In the genomic region with DNA sequence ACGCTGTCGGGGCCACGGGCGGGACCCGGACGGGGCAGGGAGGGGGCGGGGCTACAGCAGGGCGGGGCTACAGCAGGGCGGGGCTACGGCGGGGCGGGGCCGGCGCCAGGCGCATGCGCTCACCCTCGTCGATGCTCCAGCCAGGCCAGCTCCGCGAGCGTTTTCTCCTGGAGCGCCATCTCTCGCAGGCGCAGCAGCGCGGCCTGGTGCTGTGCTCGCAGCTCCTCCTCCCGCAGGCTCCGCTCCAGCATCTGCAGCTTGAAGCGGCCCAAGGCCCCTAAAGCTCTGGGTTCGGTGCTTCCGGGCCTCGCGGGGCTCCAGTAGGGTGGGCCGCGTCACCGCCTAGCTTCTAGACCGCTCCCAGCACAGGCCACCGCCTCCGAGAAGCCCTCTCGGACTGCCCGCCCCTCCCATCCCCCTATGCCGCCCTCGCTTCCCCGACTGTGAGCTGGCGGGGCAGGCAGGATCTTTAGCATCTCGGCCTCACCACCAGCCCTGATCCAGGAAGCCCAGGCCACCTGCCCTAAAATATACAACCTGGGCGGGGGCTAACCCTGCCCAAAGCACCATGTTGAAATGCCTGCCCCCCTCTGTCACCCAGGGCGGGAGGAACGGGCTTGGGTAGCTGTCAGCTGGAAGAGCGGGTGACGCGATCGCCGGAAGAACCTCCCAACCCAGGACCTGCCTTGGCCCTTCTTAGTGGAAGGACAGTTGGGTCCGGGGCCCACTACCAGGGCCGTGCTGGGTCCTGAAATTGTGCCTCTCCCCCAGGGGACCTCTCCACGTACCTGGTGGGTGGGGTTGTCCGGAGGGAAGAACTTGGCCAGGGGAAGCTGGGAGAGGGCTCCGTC, we compare ENCODE assay signal across 1 cellular context.
TF ChIP-seq lines count a peak whose summit lies in the region.

No MANE protein-coding gene starts in this region.

TF ChIP-seq in SK-N-SH, 30 proteins besides CTCF, POLR2A, EP300 and RAD21:
- no peak for TF ChIP-seq PBX3 (IDR thresholded peaks at IDR 0.05)
- 0 out of 2 replicates have a peak, but pooled peaks have one; percentile 44 for TF ChIP-seq YY1 (IDR thresholded peaks at IDR 0.05; ENCODE audit: low read depth)
- TF ChIP-seq RCOR1 (IDR thresholded peaks at IDR 0.05; ENCODE audit: low read length), result no peak
- TF ChIP-seq, protein P1, sequence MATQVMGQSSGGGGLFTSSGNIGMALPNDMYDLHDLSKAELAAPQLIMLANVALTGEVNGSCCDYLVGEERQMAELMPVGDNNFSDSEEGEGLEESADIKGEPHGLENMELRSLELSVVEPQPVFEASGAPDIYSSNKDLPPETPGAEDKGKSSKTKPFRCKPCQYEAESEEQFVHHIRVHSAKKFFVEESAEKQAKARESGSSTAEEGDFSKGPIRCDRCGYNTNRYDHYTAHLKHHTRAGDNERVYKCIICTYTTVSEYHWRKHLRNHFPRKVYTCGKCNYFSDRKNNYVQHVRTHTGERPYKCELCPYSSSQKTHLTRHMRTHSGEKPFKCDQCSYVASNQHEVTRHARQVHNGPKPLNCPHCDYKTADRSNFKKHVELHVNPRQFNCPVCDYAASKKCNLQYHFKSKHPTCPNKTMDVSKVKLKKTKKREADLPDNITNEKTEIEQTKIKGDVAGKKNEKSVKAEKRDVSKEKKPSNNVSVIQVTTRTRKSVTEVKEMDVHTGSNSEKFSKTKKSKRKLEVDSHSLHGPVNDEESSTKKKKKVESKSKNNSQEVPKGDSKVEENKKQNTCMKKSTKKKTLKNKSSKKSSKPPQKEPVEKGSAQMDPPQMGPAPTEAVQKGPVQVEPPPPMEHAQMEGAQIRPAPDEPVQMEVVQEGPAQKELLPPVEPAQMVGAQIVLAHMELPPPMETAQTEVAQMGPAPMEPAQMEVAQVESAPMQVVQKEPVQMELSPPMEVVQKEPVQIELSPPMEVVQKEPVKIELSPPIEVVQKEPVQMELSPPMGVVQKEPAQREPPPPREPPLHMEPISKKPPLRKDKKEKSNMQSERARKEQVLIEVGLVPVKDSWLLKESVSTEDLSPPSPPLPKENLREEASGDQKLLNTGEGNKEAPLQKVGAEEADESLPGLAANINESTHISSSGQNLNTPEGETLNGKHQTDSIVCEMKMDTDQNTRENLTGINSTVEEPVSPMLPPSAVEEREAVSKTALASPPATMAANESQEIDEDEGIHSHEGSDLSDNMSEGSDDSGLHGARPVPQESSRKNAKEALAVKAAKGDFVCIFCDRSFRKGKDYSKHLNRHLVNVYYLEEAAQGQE (IDR thresholded peaks at IDR 0.05; ENCODE audit: low read depth, low read length), result 0 out of 2 replicates have a peak, but pooled peaks have one; percentile 3
- no peak for TF ChIP-seq SIN3A (IDR thresholded peaks at IDR 0.05; ENCODE audit: borderline replicate concordance, low read depth, low read length)
- TF ChIP-seq JUND (IDR thresholded peaks at IDR 0.05), result no peak
- no peak for TF ChIP-seq MEF2A (IDR thresholded peaks at IDR 0.05; ENCODE audit: borderline replicate concordance, low read depth)
- no peak for TF ChIP-seq FOXJ3 (CRISPR knock-in tag; IDR thresholded peaks at IDR 0.05)
- no peak for TF ChIP-seq NFIC (IDR thresholded peaks at IDR 0.05; ENCODE audit: borderline replicate concordance)
- no peak for TF ChIP-seq RXRA (IDR thresholded peaks at IDR 0.05; ENCODE audit: borderline replicate concordance, low read depth)
- TF ChIP-seq MXI1 (IDR thresholded peaks at IDR 0.05; ENCODE audit: low read depth, low read length), result no peak
- TF ChIP-seq EZH2phosphoT487 (IDR thresholded peaks at IDR 0.05; ENCODE audit: borderline replicate concordance, low read depth), result no peak
- TF ChIP-seq GABPA (IDR thresholded peaks at IDR 0.05; ENCODE audit: low read depth), result no peak
- TF ChIP-seq, protein P2, sequence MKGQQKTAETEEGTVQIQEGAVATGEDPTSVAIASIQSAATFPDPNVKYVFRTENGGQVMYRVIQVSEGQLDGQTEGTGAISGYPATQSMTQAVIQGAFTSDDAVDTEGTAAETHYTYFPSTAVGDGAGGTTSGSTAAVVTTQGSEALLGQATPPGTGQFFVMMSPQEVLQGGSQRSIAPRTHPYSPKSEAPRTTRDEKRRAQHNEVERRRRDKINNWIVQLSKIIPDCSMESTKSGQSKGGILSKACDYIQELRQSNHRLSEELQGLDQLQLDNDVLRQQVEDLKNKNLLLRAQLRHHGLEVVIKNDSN (IDR thresholded peaks at IDR 0.05; ENCODE audit: borderline replicate concordance, low read depth), result no peak
- 0 out of 2 replicates have a peak, but pooled peaks have one; percentile 37 for TF ChIP-seq MAX (IDR thresholded peaks at IDR 0.05; ENCODE audit: low read depth)
- peak; percentile 51 for TF ChIP-seq CHD2 (IDR thresholded peaks at IDR 0.05; ENCODE audit: low read length, partially characterized antibody)
- TF ChIP-seq ELF1 (IDR thresholded peaks at IDR 0.05), result no peak
- no peak for TF ChIP-seq FOXM1 (IDR thresholded peaks at IDR 0.05; ENCODE audit: low read depth)
- peak; percentile 82 for TF ChIP-seq POLR2AphosphoS5 (IDR thresholded peaks at IDR 0.05; ENCODE audit: low read depth, low read length)
- no peak for TF ChIP-seq TEAD4 (IDR thresholded peaks at IDR 0.05; ENCODE audit: borderline replicate concordance, insufficient read depth)
- TF ChIP-seq USF2 (IDR thresholded peaks at IDR 0.05; ENCODE audit: borderline replicate concordance, low read depth, low read length), result no peak
- TF ChIP-seq SMC3 (IDR thresholded peaks at IDR 0.05; ENCODE audit: low read depth, low read length), result peak; percentile 18; the same call in 1 of the 2 replicates
- peak; percentile 61; the same call in 1 of the 2 replicates for TF ChIP-seq TAF1 (IDR thresholded peaks at IDR 0.05; ENCODE audit: borderline replicate concordance, low read depth, low read length)
- peak; percentile 72 for TF ChIP-seq NRF1 (IDR thresholded peaks at IDR 0.05; ENCODE audit: low read depth, low read length)
- no peak for TF ChIP-seq FOSL2 (IDR thresholded peaks at IDR 0.05; ENCODE audit: borderline replicate concordance, low read depth)
- no peak for TF ChIP-seq GATA2 (CRISPR knock-in tag; IDR thresholded peaks at IDR 0.05)
